ENCODE assay signal across 1 cellular context in genomic region chr1:203464226-203464625, GRCh38.
TF ChIP-seq lines count a peak whose summit lies in the region.

No MANE protein-coding gene starts in this region.

TF ChIP-seq in WTC11, 78 proteins besides CTCF, POLR2A, EP300 and RAD21 (continued from another document):
- TF ChIP-seq HMGXB4 (CRISPR knock-in tag; IDR thresholded peaks at IDR 0.05), result no peak
- no peak for TF ChIP-seq NFATC4 (CRISPR knock-in tag; IDR thresholded peaks at IDR 0.05)
- TF ChIP-seq FOXK1 (CRISPR knock-in tag; IDR thresholded peaks at IDR 0.05), result no peak
- TF ChIP-seq ZNF281 (CRISPR knock-in tag; IDR thresholded peaks at IDR 0.05), result no peak
- no peak for TF ChIP-seq ZMAT4 (CRISPR knock-in tag; IDR thresholded peaks at IDR 0.05)
- TF ChIP-seq ZNF671 (CRISPR knock-in tag; IDR thresholded peaks at IDR 0.05), result no peak
TF ChIP-seq in WTC11: peak in this region for 0.
